Comparison of ENCODE assay signal across 9 cellular contexts in the genomic region with DNA sequence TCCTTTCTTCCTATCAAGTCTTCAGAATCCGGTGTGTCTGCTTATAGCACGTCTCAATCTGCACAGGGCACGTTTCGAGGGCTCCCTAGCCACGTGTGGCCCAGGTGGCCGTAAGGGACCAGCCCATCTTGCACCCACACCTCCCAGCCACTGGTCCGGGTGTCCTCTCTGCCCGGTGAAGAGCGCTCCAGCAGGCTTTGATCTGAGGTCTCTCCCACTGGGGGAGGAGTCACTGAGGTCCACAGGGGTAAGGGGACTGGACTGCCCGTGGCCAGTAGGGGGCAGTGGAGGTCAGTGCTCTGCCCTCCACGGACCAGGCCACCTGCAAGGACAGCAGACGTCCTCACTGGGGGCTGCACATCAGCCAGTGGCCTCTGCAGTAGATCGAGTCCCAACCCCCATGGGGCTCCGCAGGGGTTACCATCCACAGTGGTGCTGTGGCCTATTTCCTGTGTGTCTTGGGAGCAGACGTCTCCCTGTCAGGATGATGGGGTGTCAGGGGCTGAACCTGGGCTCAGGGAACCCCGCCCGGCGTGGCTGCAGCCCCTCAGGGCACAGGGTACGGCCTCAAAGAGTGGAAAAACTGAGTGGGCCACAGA.
DNase-seq lines count a peak whose midpoint lies in the region; ATAC-seq, FAIRE-seq and TF ChIP-seq lines count a peak whose summit lies in the region.
"Had no signal": no experiment of that assay in that cellular context is flagged by ENCODE, and none has a peak within 500 bp of the region (broad histone marks: within the 10 kb centered on the region; RNA-seq: fewer than 3 reads in every experiment).

No MANE protein-coding gene starts in this region.

- no peaks in the 10 kb centered on the region for H3K36me3 ChIP-seq in astrocyte (ENCODE audit: insufficient read depth, low read length)

- H3K27ac Mint-ChIP-seq in astrocyte (ENCODE audit: unreplicated experiment): no peak overlapping the region

- peak; percentile 74 for DNase-seq in DMS 273 (lab: John Stamatoyannopoulos, UW; ENCODE audit: unreplicated experiment)
- DNase-seq in HPDE6-E6E7 (ENCODE audit: extremely low spot score): peak; percentile 46
- DNase-seq in RPMI8226: peak; percentile 62
- no peak for DNase-seq in astrocyte (ENCODE audit: low read depth)
- DNase-seq in iPS-NIHi11 (ENCODE audit: low spot score): peak; percentile 87
- DNase-seq in stimulated activated CD4-positive, alpha-beta T cell treated with anti-CD3 and anti-CD28 coated beads, Interleukin-2, amount 100 ng/mL, for 24 hours: peak; percentile 56 to 70
- no peak for DNase-seq in NCI-H128 (lab: John Stamatoyannopoulos, UW; ENCODE audit: unreplicated experiment)

- H3K4me1 Mint-ChIP-seq in astrocyte (ENCODE audit: low read depth, unreplicated experiment): peaks cover 16% of the 10 kb centered on the region

- H3K4me3 ChIP-seq in astrocyte (ENCODE audit: insufficient read depth, low read depth, low read length): no peak overlapping the region

- H3K27me3 Mint-ChIP-seq in astrocyte (ENCODE audit: low read depth, unreplicated experiment): peaks cover 22% of the 10 kb centered on the region

- H3K9ac ChIP-seq in astrocyte (ENCODE audit: low read length): no peak overlapping the region

- no peak overlapping the region for H3K4me2 ChIP-seq in astrocyte (ENCODE audit: low read length)

- no peak overlapping the region for H3K27ac ChIP-seq in astrocyte (ENCODE audit: low read depth, low read length)

- no peak overlapping the region for H3K4me3 Mint-ChIP-seq in astrocyte (ENCODE audit: unreplicated experiment)

- peaks cover 10% of the 10 kb centered on the region for H3K4me1 ChIP-seq in astrocyte (ENCODE audit: insufficient read depth, low read length)

- H3K79me2 ChIP-seq in astrocyte (ENCODE audit: insufficient read depth, low read length): no peaks in the 10 kb centered on the region

- no peak for ATAC-seq in HG02852 (IDR thresholded peaks at IDR 0.05; ENCODE audit: unreplicated experiment)

- peak; percentile 69 for TF ChIP-seq CTCF in astrocyte (IDR thresholded peaks at IDR 0.05; ENCODE audit: insufficient read depth, low read depth, low read length)

- H4K20me1 ChIP-seq in astrocyte (ENCODE audit: insufficient read depth, low read length): peaks cover 95% of the 10 kb centered on the region

- no peak overlapping the region for H2AFZ ChIP-seq in astrocyte (ENCODE audit: low read depth, low read length)

- no peak for FAIRE-seq in astrocyte (lab: Jason Lieb, UNC)
- FAIRE-seq: TTC549 had no signal

- H3K9me3 ChIP-seq in astrocyte (ENCODE audit: insufficient read depth, low read depth, low read length): no peaks in the 10 kb centered on the region

- peaks cover 2% of the 10 kb centered on the region for H3K27me3 ChIP-seq in astrocyte (ENCODE audit: insufficient read depth, low read length)

- no peaks in the 10 kb centered on the region for H3K36me3 Mint-ChIP-seq in astrocyte (ENCODE audit: low read depth, unreplicated experiment)

- H3K9me3 Mint-ChIP-seq in astrocyte (ENCODE audit: unreplicated experiment): no peaks in the 10 kb centered on the region

Comparison
In these comparisons a context has a peak if more than half of its experiments do, and no peak if none do; other contexts are left out.
1. DNase-seq: peak in DMS 273 (single experiment), HPDE6-E6E7 (single experiment), RPMI8226 (single experiment), iPS-NIHi11 (single experiment) and stimulated activated CD4-positive, alpha-beta T cell treated with anti-CD3 and anti-CD28 coated beads, Interleukin-2, amount 100 ng/mL, for 24 hours (2 of 2); none in astrocyte (single experiment) and NCI-H128 (single experiment).